11 cellular contexts compared by ENCODE assay signal in the genomic region with DNA sequence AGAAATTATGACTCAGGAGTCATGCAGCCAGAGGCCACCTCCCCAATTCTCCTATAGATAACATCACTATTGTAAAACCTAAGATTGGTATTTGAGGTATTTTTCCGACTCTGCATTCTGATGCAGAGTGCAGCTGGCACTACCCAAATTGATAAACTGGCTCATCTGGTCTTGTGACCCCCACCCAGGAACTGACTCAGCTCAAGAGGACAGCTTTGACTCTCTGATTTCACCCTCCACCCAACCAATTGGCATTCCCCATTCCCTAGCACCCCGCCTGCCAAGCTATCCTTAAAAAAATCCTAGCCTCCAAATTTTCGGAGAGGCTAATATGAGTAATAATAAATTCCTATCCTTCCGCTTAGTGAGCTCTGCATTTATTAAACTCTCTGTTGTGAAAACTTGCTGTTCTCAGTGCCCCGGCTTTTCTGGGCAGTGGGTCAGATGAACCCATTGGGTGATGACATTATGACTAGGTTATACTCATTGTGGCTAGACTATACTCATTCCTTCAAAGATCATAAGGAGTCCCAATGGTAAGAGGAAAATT. TPM values are rescaled to one million over a fixed set of nuclear protein-coding genes. Genes with fewer than 3 reads are reported as not detected.
DNase-seq lines count a peak whose midpoint lies in the region; FAIRE-seq and TF ChIP-seq lines count a peak whose summit lies in the region.
"Had no signal": no experiment of that assay in that cellular context is flagged by ENCODE, and none has a peak within 500 bp of the region (broad histone marks: within the 10 kb centered on the region; RNA-seq: fewer than 3 reads in every experiment).

No MANE protein-coding gene starts in this region.

- H3K9me3 Mint-ChIP-seq in type B pancreatic cell, result no peaks in the 10 kb centered on the region

- no peak overlapping the region for H3K27ac ChIP-seq in fibroblast of lung (ENCODE audit: insufficient read depth, low read length)

- H3K27ac Mint-ChIP-seq in type B pancreatic cell, result peak overlapping the region; percentile 82
- H3K27ac Mint-ChIP-seq: CD14-positive monocyte had no signal

- no peaks in the 10 kb centered on the region for H3K27me3 ChIP-seq in fibroblast of lung (ENCODE audit: control insufficient read depth, insufficient read depth, low read length)

- peaks cover 6% of the 10 kb centered on the region for H3K4me1 ChIP-seq in fibroblast of lung (ENCODE audit: control insufficient read depth, extremely low read depth, insufficient read depth, low read length)

- no peak overlapping the region for H3K4me2 ChIP-seq in fibroblast of lung (ENCODE audit: extremely low read depth, insufficient read depth, low read length)

- H3K4me3 Mint-ChIP-seq in type B pancreatic cell, result peak overlapping the region; percentile 42
- H3K4me3 Mint-ChIP-seq: CD14-positive monocyte had no signal

- H3K36me3 Mint-ChIP-seq in type B pancreatic cell, result no peaks in the 10 kb centered on the region
- H3K36me3 Mint-ChIP-seq: CD14-positive monocyte had no signal

- H3K79me2 ChIP-seq in fibroblast of lung (ENCODE audit: control insufficient read depth, insufficient read depth, low read length), result no peaks in the 10 kb centered on the region

- FAIRE-seq in D721Med (lab: Jason Lieb, UNC), result no peak

- H3K9ac ChIP-seq in fibroblast of lung (ENCODE audit: insufficient read depth, low read length), result no peak overlapping the region

- TF ChIP-seq CTCF in fibroblast of lung (conservative IDR thresholded peaks at IDR 0.05 in 1 of 2, IDR thresholded peaks at IDR 0.05 in 1 of 2; ENCODE audit: low read depth in 1 of 2, low read length in 2 of 2), result no peak
- TF ChIP-seq CTCF in type B pancreatic cell (conservative IDR thresholded peaks at IDR 0.05), result no peak
- no peak for TF ChIP-seq CTCF in D721Med (IDR thresholded peaks at IDR 0.05; ENCODE audit: insufficient read depth, missing control alignments)

- no peaks in the 10 kb centered on the region for H3K9me3 ChIP-seq in fibroblast of lung (ENCODE audit: control insufficient read depth, insufficient read depth, low read depth, low read length)

- H3K36me3 ChIP-seq in fibroblast of lung (ENCODE audit: control insufficient read depth, insufficient read depth, low read length), result no peaks in the 10 kb centered on the region

- peaks cover 13% of the 10 kb centered on the region for H3K4me1 Mint-ChIP-seq in type B pancreatic cell (ENCODE audit: unreplicated experiment)
- H3K4me1 Mint-ChIP-seq: CD14-positive monocyte had no signal

- H2AFZ ChIP-seq in fibroblast of lung (ENCODE audit: low read length), result no peak overlapping the region

- no peak overlapping the region for H3K4me3 ChIP-seq in fibroblast of lung (replicated peaks in 1 of 4; ENCODE audit: control extremely low read depth in 1 of 4, insufficient read depth in 1 of 4, low read depth in 3 of 4, low read length in 4 of 4)

- no peaks in the 10 kb centered on the region for H3K27me3 Mint-ChIP-seq in type B pancreatic cell

- peak; percentile 4 for DNase-seq in stimulated activated CD4-positive, alpha-beta T cell treated with anti-CD3 and anti-CD28 coated beads, Interleukin-15, amount 100 ng/mL, for 24 hours
- no peak for DNase-seq in stimulated activated CD4-positive, alpha-beta T cell treated with anti-CD3 and anti-CD28 coated beads, Interleukin-12 subunit alpha, Interleukin-12 subunit beta, amount 100 ng/mL, for 4 hours
- DNase-seq in SW 1271 (lab: John Stamatoyannopoulos, UW) (peak; percentile 44 to 63), fibroblast of lung (ENCODE audit: low read depth in 2 of 2) (peak; percentile 55 to 78), type B pancreatic cell (ENCODE audit: extremely low spot score, unreplicated experiment) (no peak), NCI-H526 (lab: John Stamatoyannopoulos, UW) (no peak), D721Med (ENCODE audit: insufficient read length, low spot score) (no peak), germinal center (ENCODE audit: low spot score) (no peak)
- DNase-seq: substantia nigra, T-helper 9 cell had no signal

- no peaks in the 10 kb centered on the region for H4K20me1 ChIP-seq in fibroblast of lung (ENCODE audit: control insufficient read depth, extremely low read depth, insufficient read depth, low read length)

RNA-seq across cellular contexts. Expression of a gene that starts 39.4 kb away (rescaled TPM):
- 63.9 and 75.5 TPM in 2 replicates for total RNA-seq in fibroblast of lung
- polyA plus RNA-seq in fibroblast of lung, result 50.1 and 67.7 TPM in 2 replicates
- 22.3 and 29.1 TPM in 2 replicates for polyA plus RNA-seq in fibroblast of lung (2012)
- 8.3 and 11.0 TPM in 2 replicates for polyA minus RNA-seq in fibroblast of lung (ENCODE audit: low replicate concordance)
- total RNA-seq in type B pancreatic cell (ENCODE audit: low replicate concordance), result 49.4 and 50.7 TPM in 2 replicates

RNA-seq across cellular contexts. Expression of a gene that starts 58.4 kb away (rescaled TPM):
- total RNA-seq in fibroblast of lung (72.4 and 90.7 TPM in 2 replicates), type B pancreatic cell (ENCODE audit: low replicate concordance) (84.9 and 88.3 TPM in 2 replicates)
- polyA plus RNA-seq in fibroblast of lung, result 41.9 and 62.5 TPM in 2 replicates
- 26.0 and 34.7 TPM in 2 replicates for polyA plus RNA-seq in fibroblast of lung (2012)
- 74.0 and 97.1 TPM in 2 replicates for polyA minus RNA-seq in fibroblast of lung (ENCODE audit: low replicate concordance)

Comparison
In these comparisons a context has a peak if more than half of its experiments do, and no peak if none do; other contexts are left out.
1. DNase-seq: peak in stimulated activated CD4-positive, alpha-beta T cell treated with anti-CD3 and anti-CD28 coated beads, Interleukin-15, amount 100 ng/mL, for 24 hours (single experiment), SW 1271 (2 of 2) and fibroblast of lung (2 of 2); none in stimulated activated CD4-positive, alpha-beta T cell treated with anti-CD3 and anti-CD28 coated beads, Interleukin-12 subunit alpha, Interleukin-12 subunit beta, amount 100 ng/mL, for 4 hours (single experiment), type B pancreatic cell (single experiment), NCI-H526 (0 of 2), D721Med (single experiment) and germinal center (single experiment).